Comparison of ENCODE assay signal across 32 cellular contexts in genomic region chr7:95317546-95317945, GRCh38. TPM values are rescaled to one million over a fixed set of nuclear protein-coding genes. Genes with fewer than 3 reads are reported as not detected.
A peak's percentile ranks its signal among the peaks of the same experiment; 100 is the strongest.
DNase-seq lines count a peak whose midpoint lies in the region; ATAC-seq and TF ChIP-seq lines count a peak whose summit lies in the region.
"Had no signal": no experiment of that assay in that cellular context is flagged by ENCODE, and none has a peak within 500 bp of the region (broad histone marks: within the 10 kb centered on the region; RNA-seq: fewer than 3 reads in every experiment).

No MANE protein-coding gene starts in this region.

- H2BK120ac ChIP-seq in neuronal stem cell (ENCODE audit: low read depth, low read length), result no peak overlapping the region

- WGBS in neuronal stem cell (ENCODE audit: extremely low coverage in 2 of 2, insufficient read length in 2 of 2, insufficient replicate concordance in 1 of 2), 2 donors, result no CpG with 5 or more reads among the region's 2 CpGs

- H3K4me1 ChIP-seq in neuronal stem cell (ENCODE audit: control insufficient read depth in 2 of 2, insufficient read depth in 1 of 2, low read depth in 1 of 2, low read length in 2 of 2), result peaks cover 0 to 5% of the 10 kb centered on the region in 2 donors
- H3K4me1 ChIP-seq: foreskin keratinocyte, heart right ventricle had no signal

- no peak for ATAC-seq in HG03457 (IDR thresholded peaks at IDR 0.05; ENCODE audit: unreplicated experiment)
- ATAC-seq in CD4-positive, alpha-beta T cell (ENCODE audit: poor library complexity), result no peak
- ATAC-seq: effector memory CD8-positive, alpha-beta T cell; foreskin keratinocyte; heart right ventricle; sciatic nerve; stimulated activated effector memory CD8-positive, alpha-beta T cell treated with anti-CD3 and anti-CD28 coated beads, Interleukin-12 subunit alpha, Interleukin-12 subunit beta, amount 100 ng/mL, for 72 hours had no signal

- no peaks in the 10 kb centered on the region for H3K9me3 Mint-ChIP-seq in CD4-positive, alpha-beta T cell
- H3K9me3 Mint-ChIP-seq: activated naive CD8-positive, alpha-beta T cell treated with anti-CD3 and anti-CD28 coated beads, Interleukin-2, amount 10 ng/mL, durations not matched to agents 7 days and 5 days; effector memory CD8-positive, alpha-beta T cell; neural crest cell; stimulated activated effector memory CD8-positive, alpha-beta T cell treated with anti-CD3 and anti-CD28 coated beads, Interleukin-12 subunit alpha, Interleukin-12 subunit beta, amount 100 ng/mL, for 72 hours; T-helper 1 cell treated with Interleukin-12 subunit alpha and Interleukin-12 subunit beta and Interleukin-4 antibody, amounts not matched to agents 30 μg/mL and 1 μg/mL, for 36 hours had no signal

- H3K27ac ChIP-seq in neuronal stem cell (replicated peaks; ENCODE audit: low read length), result no peak overlapping the region
- no peak overlapping the region for H3K27ac ChIP-seq in CD4-positive, alpha-beta T cell (ENCODE audit: low read depth, low read length)
- H3K27ac ChIP-seq: foreskin keratinocyte, heart right ventricle had no signal

- no peak overlapping the region for H3K4ac ChIP-seq in neuronal stem cell (ENCODE audit: low read length)

- H3K36me3 ChIP-seq in neuronal stem cell (replicated peaks in 1 of 2; ENCODE audit: control insufficient read depth in 2 of 2, insufficient read depth in 2 of 2, low read length in 2 of 2), result no peaks in the 10 kb centered on the region
- H3K36me3 ChIP-seq: heart right ventricle had no signal

- no peak for TF ChIP-seq CTCF in fibroblast of pulmonary artery (IDR thresholded peaks at IDR 0.05; ENCODE audit: low read length, missing control alignments)
- TF ChIP-seq CTCF in CD4-positive, alpha-beta T cell (IDR thresholded peaks at IDR 0.05), result no peak

- H4K8ac ChIP-seq in neuronal stem cell (ENCODE audit: low read depth, low read length), result no peak overlapping the region

- no peak overlapping the region for H3K9ac ChIP-seq in neuronal stem cell (ENCODE audit: low read depth, low read length, poor library complexity)

- no peaks in the 10 kb centered on the region for H3K79me1 ChIP-seq in neuronal stem cell (ENCODE audit: low read depth, low read length)

- no peak overlapping the region for H3K23ac ChIP-seq in neuronal stem cell (ENCODE audit: low read depth, low read length, poor library complexity)

- no peak overlapping the region for H2AK5ac ChIP-seq in neuronal stem cell (ENCODE audit: low read depth, low read length)

- DNase-seq in NCI-H82 (lab: John Stamatoyannopoulos, UW) (peak; percentile 7), NCI-H82 treated with DMSO at 0.1 percent for 48 hours (lab: John Stamatoyannopoulos, UW; ENCODE audit: unreplicated experiment) (no peak), NCI-H2171 (lab: John Stamatoyannopoulos, UW) (peak; percentile 33), fibroblast of pulmonary artery (ENCODE audit: low read depth) (peak; percentile 11), neuronal stem cell (ENCODE audit: low spot score) (no peak), AG08396 (ENCODE audit: low spot score) (no peak)
- no peak for DNase-seq in CD4-positive, alpha-beta T cell
- DNase-seq: activated CD4-positive, alpha-beta T cell treated with anti-CD3 and anti-CD28 coated beads for 1 hour; activated effector memory CD4-positive, alpha-beta T cell treated with Interleukin-2 at 50 U/mL for 16 hours; activated naive CD8-positive, alpha-beta T cell treated with anti-CD3 and anti-CD28 coated beads, Interleukin-2, amount 10 ng/mL, durations not matched to agents 7 days and 5 days; C1 segment of cervical spinal cord; Calu3; caudate nucleus; cortex of kidney; effector memory CD8-positive, alpha-beta T cell; foreskin keratinocyte; heart right ventricle; mammary epithelial cell; NCI-H1105; NCI-H187 treated with DMSO at 0.1 percent for 48 hours; NCI-H510A treated with DMSO at 0.1 percent for 48 hours; stimulated activated CD4-positive, alpha-beta T cell treated with anti-CD3 and anti-CD28 coated beads, Interleukin-4, amount 100 ng/mL, for 24 hours had no signal

- H3K4me1 Mint-ChIP-seq in CD4-positive, alpha-beta T cell (ENCODE audit: low read depth), result no peaks in the 10 kb centered on the region
- H3K4me1 Mint-ChIP-seq: activated naive CD8-positive, alpha-beta T cell treated with anti-CD3 and anti-CD28 coated beads, Interleukin-2, amount 10 ng/mL, durations not matched to agents 7 days and 5 days; neural crest cell; stimulated activated effector memory CD8-positive, alpha-beta T cell treated with anti-CD3 and anti-CD28 coated beads, Interleukin-12 subunit alpha, Interleukin-12 subunit beta, amount 100 ng/mL, for 72 hours had no signal

- H2BK5ac ChIP-seq in neuronal stem cell (ENCODE audit: low read length), result no peak overlapping the region

- H3K4me2 ChIP-seq in neuronal stem cell (ENCODE audit: insufficient read depth, low read length, poor library complexity, severe bottlenecking), result no peak overlapping the region

- CTCF ChIA-PET in CD4-positive, alpha-beta T cell (lab: Charles Lee), result no interaction called here

- no peak overlapping the region for H2BK15ac ChIP-seq in neuronal stem cell (ENCODE audit: low read length)

- H3K18ac ChIP-seq in neuronal stem cell (ENCODE audit: low read length), result no peak overlapping the region

- no peak overlapping the region for H2BK12ac ChIP-seq in neuronal stem cell (ENCODE audit: low read length)

- H4K91ac ChIP-seq in neuronal stem cell (ENCODE audit: low read depth, low read length, poor library complexity), result no peak overlapping the region

- no peaks in the 10 kb centered on the region for H3K27me3 ChIP-seq in neuronal stem cell (ENCODE audit: control insufficient read depth in 3 of 3, insufficient read depth in 3 of 3, low read depth in 1 of 3, low read length in 3 of 3)
- no peaks in the 10 kb centered on the region for H3K27me3 ChIP-seq in CD4-positive, alpha-beta T cell (ENCODE audit: control insufficient read depth, insufficient read depth, low read length)
- H3K27me3 ChIP-seq: foreskin keratinocyte had no signal

- H3K4me3 ChIP-seq in fibroblast of pulmonary artery (replicated peaks; ENCODE audit: low read depth, low read length), result no peak overlapping the region
- H3K4me3 ChIP-seq in neuronal stem cell (ENCODE audit: low read length in 2 of 2), result no peak overlapping the region
- H3K4me3 ChIP-seq: heart right ventricle had no signal

- H3K36me3 Mint-ChIP-seq in CD4-positive, alpha-beta T cell (ENCODE audit: low read depth), result no peaks in the 10 kb centered on the region
- H3K36me3 Mint-ChIP-seq: activated naive CD8-positive, alpha-beta T cell treated with anti-CD3 and anti-CD28 coated beads, Interleukin-2, amount 10 ng/mL, durations not matched to agents 7 days and 5 days; stimulated activated effector memory CD8-positive, alpha-beta T cell treated with anti-CD3 and anti-CD28 coated beads, Interleukin-12 subunit alpha, Interleukin-12 subunit beta, amount 100 ng/mL, for 72 hours had no signal

- no peak overlapping the region for H3K14ac ChIP-seq in neuronal stem cell (ENCODE audit: low read length)

- intact Hi-C loops in CD4-positive, alpha-beta T cell (cut with DNase I, micrococcal nuclease), result no loop called here

- H3K9me3 ChIP-seq in neuronal stem cell (replicated peaks in 1 of 2; ENCODE audit: control insufficient read depth in 2 of 2, insufficient read depth in 1 of 2, low read depth in 1 of 2, low read length in 2 of 2), result no peaks in the 10 kb centered on the region
- no peaks in the 10 kb centered on the region for H3K9me3 ChIP-seq in CD4-positive, alpha-beta T cell (ENCODE audit: control insufficient read depth, low read length)
- H3K9me3 ChIP-seq: heart right ventricle had no signal

- H3K27ac Mint-ChIP-seq in CD4-positive, alpha-beta T cell, result no peak overlapping the region
- H3K27ac Mint-ChIP-seq: activated naive CD8-positive, alpha-beta T cell treated with anti-CD3 and anti-CD28 coated beads, Interleukin-2, amount 10 ng/mL, durations not matched to agents 7 days and 5 days; effector memory CD8-positive, alpha-beta T cell; stimulated activated effector memory CD8-positive, alpha-beta T cell treated with anti-CD3 and anti-CD28 coated beads, Interleukin-12 subunit alpha, Interleukin-12 subunit beta, amount 100 ng/mL, for 72 hours; T-helper 1 cell treated with Interleukin-12 subunit alpha and Interleukin-12 subunit beta and Interleukin-4 antibody, amounts not matched to agents 30 μg/mL and 1 μg/mL, for 36 hours; type B pancreatic cell had no signal

- POLR2A ChIA-PET in CD4-positive, alpha-beta T cell (lab: Charles Lee), result no interaction called here

- peak overlapping the region; percentile 64 for H2AFZ ChIP-seq in neuronal stem cell (ENCODE audit: low read length)

- peaks cover 5% of the 10 kb centered on the region for H3K27me3 Mint-ChIP-seq in CD4-positive, alpha-beta T cell
- H3K27me3 Mint-ChIP-seq: activated naive CD8-positive, alpha-beta T cell treated with anti-CD3 and anti-CD28 coated beads, Interleukin-2, amount 10 ng/mL, durations not matched to agents 7 days and 5 days; type B pancreatic cell had no signal

- no peak overlapping the region for H3K4me3 Mint-ChIP-seq in CD4-positive, alpha-beta T cell
- H3K4me3 Mint-ChIP-seq: activated naive CD8-positive, alpha-beta T cell treated with anti-CD3 and anti-CD28 coated beads, Interleukin-2, amount 10 ng/mL, durations not matched to agents 7 days and 5 days; effector memory CD8-positive, alpha-beta T cell; neural crest cell; stimulated activated effector memory CD8-positive, alpha-beta T cell treated with anti-CD3 and anti-CD28 coated beads, Interleukin-12 subunit alpha, Interleukin-12 subunit beta, amount 100 ng/mL, for 72 hours; T-helper 1 cell treated with Interleukin-12 subunit alpha and Interleukin-12 subunit beta and Interleukin-4 antibody, amounts not matched to agents 30 μg/mL and 1 μg/mL, for 36 hours; type B pancreatic cell had no signal

RNA-seq across cellular contexts. Expression of gene PON1, which starts 6.8 kb away (rescaled TPM):
- polyA plus RNA-seq in neuronal stem cell (2013, experiment 1 of 2), result not detected
- polyA plus RNA-seq in neuronal stem cell (2013, experiment 2 of 2), result not detected
- not detected for total RNA-seq in CD4-positive, alpha-beta T cell
- total RNA-seq: activated naive CD8-positive, alpha-beta T cell treated with anti-CD3 and anti-CD28 coated beads, Interleukin-2, amount 10 ng/mL, durations not matched to agents 7 days and 5 days; Calu3; foreskin keratinocyte; H4; heart right ventricle; mammary epithelial cell; neural crest cell; posterior vena cava; sciatic nerve; SK-MEL-5 had no signal
- polyA plus RNA-seq: esophagus, foreskin keratinocyte, mammary epithelial cell had no signal

Comparison
In these comparisons a context has a peak if more than half of its experiments do, and no peak if none do; other contexts are left out.
1. DNase-seq: peak in NCI-H82 (single experiment), NCI-H2171 (single experiment) and fibroblast of pulmonary artery (single experiment); none in NCI-H82 treated with DMSO at 0.1 percent for 48 hours (single experiment), neuronal stem cell (single experiment), CD4-positive, alpha-beta T cell (0 of 10) and AG08396 (single experiment).